Comparison of ENCODE assay signal across 13 cellular contexts in the genomic region with DNA sequence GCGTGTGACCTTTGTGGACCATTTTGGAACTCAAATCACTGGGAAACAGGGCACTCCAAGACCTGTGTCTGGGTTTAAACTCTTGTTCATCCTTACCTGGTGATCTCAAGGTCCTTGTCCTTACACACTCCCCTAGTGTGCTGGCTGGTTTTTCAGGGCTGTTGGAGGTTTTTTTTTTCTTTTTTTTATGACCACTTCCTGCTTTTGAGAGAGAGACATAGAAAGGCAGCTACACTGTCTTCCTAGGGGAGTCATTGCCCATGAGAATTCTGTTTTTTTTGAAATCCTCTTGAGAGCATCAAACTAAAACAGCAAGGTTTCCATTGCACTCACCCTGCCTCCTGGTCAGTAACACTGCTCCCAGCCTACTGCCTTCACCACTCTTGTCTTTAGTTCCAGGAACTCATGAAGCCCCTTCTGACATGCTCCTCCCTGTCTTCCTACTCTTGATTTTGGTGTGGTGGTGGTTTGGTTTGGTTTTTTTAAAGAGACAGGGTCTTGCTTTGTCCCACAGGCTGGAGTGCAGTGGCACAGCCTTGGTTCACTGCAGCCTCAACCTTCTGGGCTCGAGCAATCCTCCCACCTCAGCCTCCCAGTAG. TPM values are rescaled to one million over a fixed set of nuclear protein-coding genes. Genes with fewer than 3 reads are reported as not detected.
DNase-seq lines count a peak whose midpoint lies in the region; ATAC-seq, FAIRE-seq and TF ChIP-seq lines count a peak whose summit lies in the region.
"Had no signal": no experiment of that assay in that cellular context is flagged by ENCODE, and none has a peak within 500 bp of the region (broad histone marks: within the 10 kb centered on the region; RNA-seq: fewer than 3 reads in every experiment).

No MANE protein-coding gene starts in this region.

- no peaks in the 10 kb centered on the region for H3K9me3 Mint-ChIP-seq in CD4-positive, CD25-positive, alpha-beta regulatory T cell
- H3K9me3 Mint-ChIP-seq in IgD-negative memory B cell (no peaks in the 10 kb centered on the region), astrocyte (ENCODE audit: unreplicated experiment) (no peaks in the 10 kb centered on the region), osteocyte (ENCODE audit: unreplicated experiment) (no peaks in the 10 kb centered on the region)

- no peaks in the 10 kb centered on the region for H3K79me2 ChIP-seq in astrocyte (ENCODE audit: insufficient read depth, low read length)

- H3K27me3 ChIP-seq in CD4-positive, CD25-positive, alpha-beta regulatory T cell (ENCODE audit: control insufficient read depth, insufficient read depth, low read length) = no peaks in the 10 kb centered on the region
- no peaks in the 10 kb centered on the region for H3K27me3 ChIP-seq in astrocyte (ENCODE audit: insufficient read depth, low read length)
- H3K27me3 ChIP-seq: neutrophil had no signal

- H3K4me3 ChIP-seq in CD4-positive, CD25-positive, alpha-beta regulatory T cell (ENCODE audit: low read depth, low read length) = peak overlapping the region; percentile 22
- H3K4me3 ChIP-seq in astrocyte (ENCODE audit: insufficient read depth, low read depth, low read length) = no peak overlapping the region

- H2AFZ ChIP-seq in astrocyte (ENCODE audit: low read depth, low read length) = no peak overlapping the region

- FAIRE-seq in astrocyte (lab: Jason Lieb, UNC) = no peak

- H3K36me3 Mint-ChIP-seq in CD4-positive, CD25-positive, alpha-beta regulatory T cell = peaks cover 38% of the 10 kb centered on the region
- H3K36me3 Mint-ChIP-seq in IgD-negative memory B cell (no peaks in the 10 kb centered on the region), astrocyte (ENCODE audit: low read depth, unreplicated experiment) (peaks cover 20% of the 10 kb centered on the region), osteocyte (ENCODE audit: unreplicated experiment) (peaks cover 31% of the 10 kb centered on the region)

- peak overlapping the region in 2 of 4 donors; percentile 39 to 46 for H3K4me3 Mint-ChIP-seq in CD4-positive, CD25-positive, alpha-beta regulatory T cell
- H3K4me3 Mint-ChIP-seq in IgD-negative memory B cell (no peak overlapping the region), astrocyte (ENCODE audit: unreplicated experiment) (peak overlapping the region; percentile 51), osteocyte (ENCODE audit: unreplicated experiment) (no peak overlapping the region)

- peak; percentile 60 to 63 for ATAC-seq in CD4-positive, CD25-positive, alpha-beta regulatory T cell (ENCODE audit: low read depth in 2 of 2)
- ATAC-seq in HG03045 (IDR thresholded peaks at IDR 0.05; ENCODE audit: unreplicated experiment) = no peak

- peaks cover 7% of the 10 kb centered on the region for H3K27me3 Mint-ChIP-seq in CD4-positive, CD25-positive, alpha-beta regulatory T cell
- no peaks in the 10 kb centered on the region for H3K27me3 Mint-ChIP-seq in IgD-negative memory B cell
- no peaks in the 10 kb centered on the region for H3K27me3 Mint-ChIP-seq in astrocyte (ENCODE audit: low read depth, unreplicated experiment)
- no peaks in the 10 kb centered on the region for H3K27me3 Mint-ChIP-seq in osteocyte (ENCODE audit: unreplicated experiment)

- peaks cover 13 to 51% (median 34%) of the 10 kb centered on the region in 4 donors for H3K4me1 Mint-ChIP-seq in CD4-positive, CD25-positive, alpha-beta regulatory T cell
- H3K4me1 Mint-ChIP-seq in IgD-negative memory B cell (peaks cover 4 to 19% (median 12%) of the 10 kb centered on the region in 3 donors), astrocyte (ENCODE audit: low read depth, unreplicated experiment) (peaks cover 27% of the 10 kb centered on the region), osteocyte (ENCODE audit: unreplicated experiment) (no peaks in the 10 kb centered on the region)

- peak overlapping the region; percentile 31 for H3K4me2 ChIP-seq in astrocyte (ENCODE audit: low read length)

- DNase-seq in CD4-positive, CD25-positive, alpha-beta regulatory T cell = peak in 2 of 3 donors; percentile 20 to 68
- DNase-seq in astrocyte (ENCODE audit: low read depth) (no peak), osteocyte (ENCODE audit: extremely low spot score, unreplicated experiment) (no peak), HuH-7 (ENCODE audit: low spot score) (no peak), T-helper 9 cell (no peak), Ammon's horn (ENCODE audit: low spot score) (no peak)
- DNase-seq: activated effector memory CD4-positive, alpha-beta T cell treated with anti-CD3 and anti-CD28 coated beads, Interleukin-2, amount 50 U/mL, for 16 hours; effector memory CD4-positive, alpha-beta T cell; NCI-H1436 treated with DMSO at 0.1 percent for 48 hours had no signal

- peak overlapping the region; percentile 54 to 89 (median 87) for H3K27ac Mint-ChIP-seq in CD4-positive, CD25-positive, alpha-beta regulatory T cell
- H3K27ac Mint-ChIP-seq in IgD-negative memory B cell (peak overlapping the region; percentile 24 to 74 (median 26)), astrocyte (ENCODE audit: unreplicated experiment) (peak overlapping the region; percentile 82), osteocyte (ENCODE audit: unreplicated experiment) (peak overlapping the region; percentile 48)

- peak overlapping the region; percentile 16 for H3K27ac ChIP-seq in CD4-positive, CD25-positive, alpha-beta regulatory T cell (ENCODE audit: insufficient read depth, low read length, poor library complexity, severe bottlenecking)
- H3K27ac ChIP-seq in astrocyte (ENCODE audit: low read depth, low read length) = peak overlapping the region; percentile 62

- no peaks in the 10 kb centered on the region for H4K20me1 ChIP-seq in astrocyte (ENCODE audit: insufficient read depth, low read length)

- peak overlapping the region; percentile 47 for H3K9ac ChIP-seq in astrocyte (ENCODE audit: low read length)

- peaks cover 10% of the 10 kb centered on the region for H3K4me1 ChIP-seq in CD4-positive, CD25-positive, alpha-beta regulatory T cell (ENCODE audit: control insufficient read depth, insufficient read depth, low read length, poor library complexity, severe bottlenecking)
- peaks cover 36% of the 10 kb centered on the region for H3K4me1 ChIP-seq in astrocyte (ENCODE audit: insufficient read depth, low read length)

- no peaks in the 10 kb centered on the region for H3K9me3 ChIP-seq in CD4-positive, CD25-positive, alpha-beta regulatory T cell (ENCODE audit: control insufficient read depth in 2 of 2, low read length in 2 of 2)
- no peaks in the 10 kb centered on the region for H3K9me3 ChIP-seq in astrocyte (ENCODE audit: insufficient read depth, low read depth, low read length)
- H3K9me3 ChIP-seq: neutrophil had no signal

- H3K36me3 ChIP-seq in CD4-positive, CD25-positive, alpha-beta regulatory T cell (ENCODE audit: control insufficient read depth, insufficient read depth, low read length) = peaks cover 42% of the 10 kb centered on the region
- peaks cover 15% of the 10 kb centered on the region for H3K36me3 ChIP-seq in astrocyte (ENCODE audit: insufficient read depth, low read length)

- TF ChIP-seq CTCF in astrocyte (IDR thresholded peaks at IDR 0.05; ENCODE audit: insufficient read depth, low read depth, low read length) (no peak), osteocyte (IDR thresholded peaks at IDR 0.05) (no peak)

RNA-seq across cellular contexts. Expression of a gene that starts 28.6 kb away (rescaled TPM):
- not detected for total RNA-seq in CD4-positive, CD25-positive, alpha-beta regulatory T cell
- polyA plus RNA-seq in CD4-positive, CD25-positive, alpha-beta regulatory T cell = under 1 TPM in 3 of 4 donors, not detected in 1; 0.07 to 0.29 (median 0.18) TPM
- not detected for polyA plus RNA-seq in IgD-negative memory B cell
- total RNA-seq in astrocyte = not detected in 2 replicates
- not detected in 2 replicates for total RNA-seq in osteocyte
- total RNA-seq: Daoy had no signal

RNA-seq across cellular contexts. Expression of a gene that starts 52.1 kb away (rescaled TPM):
- total RNA-seq in CD4-positive, CD25-positive, alpha-beta regulatory T cell = 89.2 TPM
- 100 to 1,000 TPM; 117 to 136 (median 134) TPM for polyA plus RNA-seq in CD4-positive, CD25-positive, alpha-beta regulatory T cell
- polyA plus RNA-seq in IgD-negative memory B cell = 67.2 TPM
- total RNA-seq in astrocyte (25.8 and 27.4 TPM in 2 replicates), osteocyte (23.4 and 23.8 TPM in 2 replicates)

Comparison
In these comparisons a context has a peak if more than half of its experiments do, and no peak if none do; other contexts are left out.
1. DNase-seq: peak in CD4-positive, CD25-positive, alpha-beta regulatory T cell (2 of 3); none in astrocyte (single experiment), osteocyte (single experiment), HuH-7 (single experiment), T-helper 9 cell (single experiment) and Ammon's horn (single experiment).
2. H3K27ac Mint-ChIP-seq: peak in every context shown above with its lines; median percentile 87 in CD4-positive, CD25-positive, alpha-beta regulatory T cell; 82 in astrocyte; 48 in osteocyte; 26 in IgD-negative memory B cell.